ENCODE assay signal across 3 cellular contexts in the genomic region with DNA sequence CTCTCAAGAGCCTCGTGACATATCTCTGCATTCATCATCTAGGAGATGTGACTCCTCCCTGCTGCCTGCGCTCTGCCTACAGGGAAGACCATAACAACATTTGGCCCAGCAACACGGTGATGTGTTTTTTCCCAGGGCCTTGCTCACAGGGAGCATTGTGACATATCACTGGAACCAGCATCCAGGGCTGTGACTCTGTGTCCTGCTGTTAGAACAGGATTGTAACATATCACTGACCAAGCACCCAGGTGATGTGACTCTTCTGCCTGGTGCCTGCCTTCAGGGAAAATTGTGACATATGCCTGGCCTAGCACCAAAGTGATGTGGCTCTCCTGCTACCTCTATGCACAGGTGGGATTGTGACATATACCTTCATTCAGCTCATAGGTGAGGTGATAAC.
"Had no signal": no experiment of that assay in that cellular context is flagged by ENCODE, and none has a peak within 500 bp of the region (broad histone marks: within the 10 kb centered on the region; RNA-seq: fewer than 3 reads in every experiment).

No MANE protein-coding gene starts in this region.

- H3K4me3 ChIP-seq: GM12878 had no signal

- DNase-seq: GDM1, GF-D8 had no signal
